Comparison of ENCODE assay signal across 8 cellular contexts in the genomic region with DNA sequence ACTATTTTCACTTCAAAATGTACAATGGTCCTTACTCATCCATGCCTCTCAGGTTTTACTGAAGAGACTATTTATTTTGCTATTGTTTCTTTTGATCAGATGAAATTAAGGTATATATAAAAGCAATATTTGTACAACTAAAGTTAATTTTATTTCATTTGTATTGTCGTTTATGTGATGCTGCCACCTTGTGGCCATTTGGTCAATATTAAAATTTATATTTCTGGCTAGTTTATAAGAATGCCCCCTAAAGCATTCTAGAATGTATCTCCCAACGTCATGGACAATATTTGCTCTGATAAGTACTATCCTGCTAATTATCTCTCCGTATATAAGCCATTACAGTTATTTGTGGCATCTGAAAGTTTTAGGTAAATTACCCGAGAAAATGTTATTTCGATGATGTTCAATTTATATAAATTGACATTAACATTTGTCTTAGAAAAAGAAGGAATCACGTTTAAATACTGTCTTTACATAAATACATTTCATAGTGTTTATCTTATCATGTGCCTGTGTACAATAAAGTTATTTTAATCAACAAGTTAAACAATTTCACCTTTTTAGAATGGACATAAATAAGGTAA.
DNase-seq lines count a peak whose midpoint lies in the region; ATAC-seq and TF ChIP-seq lines count a peak whose summit lies in the region.

No MANE protein-coding gene starts in this region.

- POLR2A ChIA-PET in HCT116 (lab: Charles Lee), result no interaction called here

- RAD21 ChIA-PET in HCT116 (lab: Charles Lee; ENCODE audit: low non-redundant PET in 1 of 2, low total read pairs in 2 of 2, uncharacterized antibody in 2 of 2, unreplicated experiment in 2 of 2), result no interaction called here

- H3K27ac ChIP-seq in C4-2B, result no peak overlapping the region
- H3K27ac ChIP-seq in HCT116 (ENCODE audit: low read depth, low read length), result no peak overlapping the region

- H3K9me3 ChIP-seq in HCT116 (ENCODE audit: control insufficient read depth in 1 of 2, insufficient read depth in 1 of 2, low read depth in 1 of 2, low read length in 2 of 2), result peaks cover 0 to 19% of the 10 kb centered on the region in 2 experiments; a peak in 2 of 4 replicates

- TF ChIP-seq RAD21 in HCT116 (IDR thresholded peaks at IDR 0.05; ENCODE audit: low read depth), result peak; percentile 21; the same call in 1 of the 2 replicates

- H2AFZ ChIP-seq in HCT116 (ENCODE audit: low read depth, low read length, poor library complexity, severe bottlenecking), result no peak overlapping the region

- intact Hi-C loops in HCT116 (cut with micrococcal nuclease), result loop anchor here (1.0 kb wide), 1 partner anchor 1098 kb away; no protein-coding TSS in a partner anchor

- H3K4me1 Mint-ChIP-seq in glutamatergic neuron (ENCODE audit: low read depth, unreplicated experiment), result peaks cover 3% of the 10 kb centered on the region
- H3K4me1 Mint-ChIP-seq in stimulated activated memory B cell treated with anti-CD40 and anti-IgM and Interleukin-4, amounts not matched to agents 10 μg/mL and 1 μg/mL and 100 μg/mL, for 72 hours, result no peaks in the 10 kb centered on the region

- no peak overlapping the region for H3K4me3 Mint-ChIP-seq in glutamatergic neuron (ENCODE audit: unreplicated experiment)
- H3K4me3 Mint-ChIP-seq in stimulated activated memory B cell treated with anti-CD40 and anti-IgM and Interleukin-4, amounts not matched to agents 10 μg/mL and 1 μg/mL and 100 μg/mL, for 72 hours, result no peak overlapping the region

- peak; percentile 6 for DNase-seq in HCT116 (ENCODE audit: low read depth, low spot score)
- DNase-seq in SK-N-DZ (ENCODE audit: low spot score), result peak; percentile 41
- no peak for DNase-seq in glutamatergic neuron

- H4K20me1 ChIP-seq in HCT116 (ENCODE audit: insufficient read depth), result no peaks in the 10 kb centered on the region

- no peaks in the 10 kb centered on the region for H3K4me1 ChIP-seq in HCT116 (ENCODE audit: control insufficient read depth in 1 of 2, insufficient read depth in 2 of 2, low read length in 2 of 2)

- H3K4me2 ChIP-seq in HCT116 (ENCODE audit: low read length), result no peak overlapping the region

- H3K36me3 Mint-ChIP-seq in glutamatergic neuron (ENCODE audit: unreplicated experiment), result peaks cover 6% of the 10 kb centered on the region
- H3K36me3 Mint-ChIP-seq in stimulated activated memory B cell treated with anti-CD40 and anti-IgM and Interleukin-4, amounts not matched to agents 10 μg/mL and 1 μg/mL and 100 μg/mL, for 72 hours, result no peaks in the 10 kb centered on the region

- H3K36me3 ChIP-seq in HCT116 (ENCODE audit: control insufficient read depth in 1 of 2, insufficient read depth in 2 of 2, low read length in 2 of 2), result no peaks in the 10 kb centered on the region

- H3K27me3 Mint-ChIP-seq in glutamatergic neuron (ENCODE audit: unreplicated experiment), result no peaks in the 10 kb centered on the region
- H3K27me3 Mint-ChIP-seq in stimulated activated memory B cell treated with anti-CD40 and anti-IgM and Interleukin-4, amounts not matched to agents 10 μg/mL and 1 μg/mL and 100 μg/mL, for 72 hours, result no peaks in the 10 kb centered on the region

- TF ChIP-seq CTCF in C4-2B (conservative IDR thresholded peaks at IDR 0.05), result peak; percentile 81
- TF ChIP-seq CTCF in HCT116 (IDR thresholded peaks at IDR 0.05 in 2 of 3, conservative IDR thresholded peaks at IDR 0.05 in 1 of 3; ENCODE audit: borderline replicate concordance in 1 of 3, insufficient read depth in 1 of 3, low read depth in 2 of 3, low read length in 2 of 3), result peak; percentile 6 to 54 (median 12); a peak in 3 of 6 replicates
- peak; percentile 91 for TF ChIP-seq CTCF in glutamatergic neuron (IDR thresholded peaks at IDR 0.05; ENCODE audit: partially characterized antibody, unreplicated experiment)

- BruUV-seq in HCT116 (replicated peaks; lab: Mats Ljungman, UMichigan), result no TSS peak

- no peak overlapping the region for H3K9ac ChIP-seq in HCT116 (ENCODE audit: low read length)

- no peak overlapping the region for H3K4me3 ChIP-seq in HCT116 (replicated peaks in 1 of 2; ENCODE audit: low read depth in 1 of 2, low read length in 2 of 2)

- H3K79me2 ChIP-seq in HCT116 (ENCODE audit: insufficient read depth, low read length), result no peaks in the 10 kb centered on the region

- H3K9me3 Mint-ChIP-seq in glutamatergic neuron (ENCODE audit: unreplicated experiment), result no peaks in the 10 kb centered on the region
- no peaks in the 10 kb centered on the region for H3K9me3 Mint-ChIP-seq in stimulated activated memory B cell treated with anti-CD40 and anti-IgM and Interleukin-4, amounts not matched to agents 10 μg/mL and 1 μg/mL and 100 μg/mL, for 72 hours

- no peak overlapping the region for H3K27ac Mint-ChIP-seq in glutamatergic neuron (ENCODE audit: unreplicated experiment)
- no peak overlapping the region for H3K27ac Mint-ChIP-seq in stimulated activated memory B cell treated with anti-CD40 and anti-IgM and Interleukin-4, amounts not matched to agents 10 μg/mL and 1 μg/mL and 100 μg/mL, for 72 hours

- H3K27me3 ChIP-seq in HCT116 (ENCODE audit: insufficient read depth, low read length), result no peaks in the 10 kb centered on the region

- TF ChIP-seq POLR2A in HCT116 (IDR thresholded peaks at IDR 0.05; ENCODE audit: borderline replicate concordance, extremely low read depth, insufficient read depth, insufficient read length), result no peak

- no peak for ATAC-seq in HCT116
- ATAC-seq in stimulated activated memory B cell treated with anti-CD40 and anti-IgM and Interleukin-4, amounts not matched to agents 10 μg/mL and 1 μg/mL and 100 μg/mL, for 72 hours, result no peak
- no peak for ATAC-seq in GM21786 (IDR thresholded peaks at IDR 0.05; ENCODE audit: unreplicated experiment)
- ATAC-seq in GM19452 (IDR thresholded peaks at IDR 0.05; ENCODE audit: unreplicated experiment), result no peak
- ATAC-seq in GM18907 (IDR thresholded peaks at IDR 0.05; ENCODE audit: unreplicated experiment), result no peak

- no peaks in the 10 kb centered on the region for H3K9me2 ChIP-seq in HCT116 (ENCODE audit: insufficient read depth)

- CTCF ChIA-PET in HCT116 (lab: Charles Lee), result interaction anchor here (1.3 kb wide), 1 partner anchor 1098 kb away, joined by 3 read pairs; no protein-coding TSS in a partner anchor

TF ChIP-seq in HCT116, 20 proteins besides CTCF, POLR2A, EP300 and RAD21:
- no peak for TF ChIP-seq JUND (IDR thresholded peaks at IDR 0.05)
- TF ChIP-seq ELF1 (IDR thresholded peaks at IDR 0.05; ENCODE audit: borderline replicate concordance, low read depth), result no peak
- TF ChIP-seq ZBTB33 (IDR thresholded peaks at IDR 0.05; ENCODE audit: extremely low read depth, insufficient replicate concordance, low read length), result no peak
- TF ChIP-seq TCF7L2 (IDR thresholded peaks at IDR 0.05; ENCODE audit: borderline replicate concordance, extremely low read depth, insufficient read depth, insufficient read length), result no peak
- TF ChIP-seq EZH2phosphoT487 (IDR thresholded peaks at IDR 0.05; ENCODE audit: borderline replicate concordance), result no peak
- no peak for TF ChIP-seq MAX (IDR thresholded peaks at IDR 0.05)
- no peak for TF ChIP-seq SIN3A (IDR thresholded peaks at IDR 0.05; ENCODE audit: low read depth)
- TF ChIP-seq FOSL1 (IDR thresholded peaks at IDR 0.05; ENCODE audit: low read depth), result no peak

Comparison
In these comparisons a context has a peak if more than half of its experiments do, and no peak if none do; other contexts are left out.
1. CTCF ChIP-seq: peak in every context shown above with its lines; median percentile 91 in glutamatergic neuron; 81 in C4-2B; 12 in HCT116.